In the genomic region with DNA sequence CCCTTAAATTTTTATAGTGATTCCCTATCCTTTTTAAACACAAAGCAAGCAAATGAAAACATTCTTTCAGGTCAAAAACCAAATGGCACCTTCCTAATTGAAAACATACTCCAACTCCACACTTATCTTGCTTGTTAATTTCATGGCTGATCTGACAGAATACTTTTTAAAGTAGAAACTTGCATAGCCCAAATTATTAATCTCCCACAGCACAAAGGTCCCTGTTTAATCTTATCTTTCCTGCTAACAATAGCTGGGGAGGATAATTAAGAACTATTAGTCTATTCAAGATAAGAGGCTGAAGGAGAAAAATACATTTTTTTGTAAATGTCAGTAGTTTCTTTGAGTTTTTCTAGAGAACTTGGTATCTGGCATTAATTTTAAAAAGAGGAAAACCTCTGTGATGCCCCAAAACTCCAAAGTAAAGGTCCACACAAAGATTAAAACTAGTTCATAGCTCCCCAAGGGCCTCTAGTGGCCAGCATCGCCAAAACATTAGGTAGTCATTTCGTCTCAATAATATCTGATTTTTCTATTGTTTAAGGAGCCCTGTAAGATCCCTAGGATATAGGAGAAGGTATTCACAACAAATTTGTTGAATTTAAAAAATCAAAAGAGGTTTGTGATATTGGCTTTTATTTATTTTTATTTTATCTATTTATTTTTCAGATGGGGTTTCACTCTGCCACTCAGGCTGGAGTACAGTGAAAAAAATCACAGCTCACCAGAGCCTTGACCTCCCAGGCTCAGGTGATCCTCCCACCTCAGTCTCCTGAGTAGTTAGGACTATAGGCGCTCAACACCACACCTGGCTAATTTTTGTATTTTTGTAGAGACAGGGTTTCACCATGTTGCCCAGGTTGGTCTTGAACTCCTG, we compare ENCODE assay signal across 8 cellular contexts. TPM values are rescaled to one million over a fixed set of nuclear protein-coding genes. Genes with fewer than 3 reads are reported as not detected.
DNase-seq lines count a peak whose midpoint lies in the region; ATAC-seq and TF ChIP-seq lines count a peak whose summit lies in the region.

No MANE protein-coding gene starts in this region.

- no peaks in the 10 kb centered on the region for H3K36me3 ChIP-seq in parathyroid adenoma (ENCODE audit: control insufficient read depth, insufficient read depth, low read length)

- peak; percentile 31 for DNase-seq in activated gamma-delta T cell treated with Interleukin-2 at 50 U/mL for 16 hours
- DNase-seq in activated gamma-delta T cell (lab: John Stamatoyannopoulos, UW) = no peak
- DNase-seq in NCI-H146 (lab: John Stamatoyannopoulos, UW) = peak; percentile 57
- DNase-seq in activated CD8-positive, alpha-beta memory T cell treated with anti-CD3 and anti-CD28 coated beads, Interleukin-2, amount 50 U/mL, for 4 hours = peak; percentile 49
- peak; percentile 71 for DNase-seq in fibroblast of the aortic adventitia (ENCODE audit: low read depth)

- H3K4me1 ChIP-seq in parathyroid adenoma = no peaks in the 10 kb centered on the region

- TF ChIP-seq CTCF in fibroblast of the aortic adventitia (IDR thresholded peaks at IDR 0.05; ENCODE audit: insufficient read depth, low read length) (peak; percentile 73), parathyroid adenoma (IDR thresholded peaks at IDR 0.05) (peak; percentile 70)

- no peak overlapping the region for H3K4me2 ChIP-seq in parathyroid adenoma (ENCODE audit: low read length)

- H3K9ac ChIP-seq in parathyroid adenoma = no peak overlapping the region

- no peak overlapping the region for H3K27ac ChIP-seq in parathyroid adenoma

- no peaks in the 10 kb centered on the region for H3K9me3 ChIP-seq in parathyroid adenoma (ENCODE audit: control insufficient read depth, low read length)

- H2AFZ ChIP-seq in parathyroid adenoma = no peak overlapping the region

- no peaks in the 10 kb centered on the region for H3K27me3 ChIP-seq in parathyroid adenoma (ENCODE audit: control insufficient read depth, insufficient read depth, low read length)

- no peak overlapping the region for H3K4me3 ChIP-seq in fibroblast of the aortic adventitia (ENCODE audit: low read depth, low read length)
- H3K4me3 ChIP-seq in parathyroid adenoma (ENCODE audit: low read depth, low read length) = no peak overlapping the region

- no peaks in the 10 kb centered on the region for H3K79me2 ChIP-seq in parathyroid adenoma

- ATAC-seq in HG03460 (IDR thresholded peaks at IDR 0.05; ENCODE audit: unreplicated experiment) (no peak), GM19328 (IDR thresholded peaks at IDR 0.05; ENCODE audit: unreplicated experiment) (no peak)

RNA-seq across cellular contexts. Expression of gene CDNF, which starts 14.7 kb away (rescaled TPM):
- 1.2 and 2.4 TPM in 2 replicates for total RNA-seq in fibroblast of the aortic adventitia (ENCODE audit: low replicate concordance)

RNA-seq across cellular contexts. Expression of gene HSPA14, which starts 15.0 kb away (rescaled TPM):
- total RNA-seq in fibroblast of the aortic adventitia (ENCODE audit: low replicate concordance) = 13.7 and 19.7 TPM in 2 replicates

RNA-seq across cellular contexts. Expression of gene MSANTD7, which starts 15.0 kb away (rescaled TPM):
- total RNA-seq in fibroblast of the aortic adventitia (ENCODE audit: low replicate concordance) = 7.7 and 18.5 TPM in 2 replicates

RNA-seq across cellular contexts. Expression of gene FAM107B, which starts 48.4 kb away (rescaled TPM):
- total RNA-seq in fibroblast of the aortic adventitia (ENCODE audit: low replicate concordance) = 4.8 and 22.7 TPM in 2 replicates

RNA-seq across cellular contexts. Expression of gene SUV39H2, which starts 55.5 kb away (rescaled TPM):
- 6.5 and 26.8 TPM in 2 replicates for total RNA-seq in fibroblast of the aortic adventitia (ENCODE audit: low replicate concordance)
